ENCODE assay signal across 8 cellular contexts in the genomic region with DNA sequence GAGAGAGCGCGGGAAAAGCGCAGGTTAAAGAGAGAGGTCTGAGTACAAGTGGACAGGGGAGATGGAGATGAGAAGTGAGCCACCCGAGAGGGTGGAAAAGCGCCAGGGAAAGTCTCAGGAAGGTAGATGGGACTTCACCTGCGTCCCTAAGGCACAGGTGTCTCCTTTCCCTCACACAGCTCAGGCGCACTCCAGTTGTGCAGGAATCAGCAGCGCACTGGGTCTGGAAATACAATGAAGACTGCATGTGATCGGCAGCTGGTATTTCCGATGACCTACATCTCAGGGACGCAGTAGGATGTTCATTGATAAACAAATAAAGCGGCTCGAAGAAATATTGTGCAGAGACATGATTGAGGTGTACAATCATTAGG.
DNase-seq lines count a peak whose midpoint lies in the region; ATAC-seq lines count a peak whose summit lies in the region.

No MANE protein-coding gene starts in this region.

- DNase-seq in NCI-H748 (lab: John Stamatoyannopoulos, UW; ENCODE audit: unreplicated experiment) (peak; percentile 97), NCI-H748 treated with DMSO at 0.1 percent for 48 hours (lab: John Stamatoyannopoulos, UW) (no peak), substantia nigra (lab: John Stamatoyannopoulos, UW) (peak in 4 of 49 donors; percentile 7 to 41 (median 16)), putamen (ENCODE audit: low spot score) (no peak)
- no peak for DNase-seq in activated CD4-positive, alpha-beta T cell treated with anti-CD3 and anti-CD28 coated beads for 4 hours

- H3K9me3 ChIP-seq in iPS-15b (ENCODE audit: control insufficient read depth, insufficient read depth, low read length): no peaks in the 10 kb centered on the region

- peak overlapping the region; percentile 13 for H3K27ac ChIP-seq in substantia nigra (ENCODE audit: low read depth, low read length, poor library complexity, severe bottlenecking)

- H3K4me1 ChIP-seq in iPS-15b (ENCODE audit: control insufficient read depth, insufficient read depth, low read length): no peaks in the 10 kb centered on the region

- no peaks in the 10 kb centered on the region for H3K36me3 ChIP-seq in iPS-15b (ENCODE audit: control insufficient read depth, insufficient read depth, low read length)

- H3K27me3 ChIP-seq in iPS-15b (ENCODE audit: control insufficient read depth, insufficient read depth, low read length): peaks cover 25% of the 10 kb centered on the region

- H3K4me3 ChIP-seq in iPS-15b (ENCODE audit: low read depth, low read length): peak overlapping the region; percentile 82

- no peak overlapping the region for H3K9ac ChIP-seq in iPS-15b (ENCODE audit: low read depth, low read length)

- ATAC-seq in HG03439 (IDR thresholded peaks at IDR 0.05; ENCODE audit: unreplicated experiment): peak; percentile 7
- no peak for ATAC-seq in activated CD4-positive, CD25-positive, alpha-beta regulatory T cell treated with anti-CD3 and anti-CD28 coated beads, Interleukin-2, amount 50 U/mL, for 24 hours
